ENCODE assay signal across 20 cellular contexts in the genomic region with DNA sequence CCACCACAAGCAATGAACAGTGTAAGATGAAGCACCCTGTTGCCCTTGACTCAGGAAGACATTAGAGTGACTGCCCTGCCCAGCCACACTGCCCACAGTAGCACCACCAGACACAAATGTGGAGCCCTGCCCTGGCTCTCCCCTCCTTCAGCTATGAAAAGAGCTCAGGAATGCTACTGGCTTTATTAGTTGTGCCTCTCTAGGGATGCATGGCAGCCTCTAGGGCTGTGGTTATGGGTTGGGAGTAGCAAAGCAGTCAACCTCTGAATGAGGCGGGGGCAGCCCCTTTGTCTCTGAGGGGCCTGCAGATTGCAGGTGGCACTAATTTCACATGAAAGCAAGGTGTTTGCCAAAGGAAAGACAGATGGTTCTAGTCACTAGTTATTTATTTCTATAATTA.
DNase-seq lines count a peak whose midpoint lies in the region; ATAC-seq and TF ChIP-seq lines count a peak whose summit lies in the region.
"Had no signal": no experiment of that assay in that cellular context is flagged by ENCODE, and none has a peak within 500 bp of the region (broad histone marks: within the 10 kb centered on the region; RNA-seq: fewer than 3 reads in every experiment).

No MANE protein-coding gene starts in this region.

- H3K27me3 Mint-ChIP-seq in GM23338 (ENCODE audit: insufficient read depth, low read depth, poor library complexity), result no peaks in the 10 kb centered on the region

- no peaks in the 10 kb centered on the region for H3F3A ChIP-seq in GM23338 (replicated peaks; ENCODE audit: low read depth)

- no peak overlapping the region for H3K9ac ChIP-seq in mesendoderm (ENCODE audit: low read length)

- no peaks in the 10 kb centered on the region for H3K36me3 ChIP-seq in GM23338 (ENCODE audit: insufficient read depth)
- no peaks in the 10 kb centered on the region for H3K36me3 ChIP-seq in mesendoderm (ENCODE audit: control insufficient read depth, insufficient read depth, low read length)

- no peak overlapping the region for H2BK15ac ChIP-seq in mesendoderm (replicated peaks; ENCODE audit: low read depth)

- H2AK5ac ChIP-seq in mesendoderm (ENCODE audit: low read length), result no peak overlapping the region

- H3K9me3 Mint-ChIP-seq in GM23338, result peaks cover 58% of the 10 kb centered on the region

- no peak overlapping the region for H3K27ac Mint-ChIP-seq in GM23338
- H3K27ac Mint-ChIP-seq: CD14-positive monocyte had no signal

- H3K4me2 ChIP-seq in GM23338 (no peak overlapping the region), mesendoderm (ENCODE audit: low read length) (no peak overlapping the region)

- H3K79me1 ChIP-seq in mesendoderm (ENCODE audit: low read length), result no peaks in the 10 kb centered on the region

- no peak overlapping the region for H2BK5ac ChIP-seq in mesendoderm (ENCODE audit: low read length)

- no peak overlapping the region for H3K4me3 ChIP-seq in GM23338
- H3K4me3 ChIP-seq in mesendoderm (ENCODE audit: low read length), result no peak overlapping the region
- H3K4me3 ChIP-seq: GM12878 had no signal

- H3K4me3 Mint-ChIP-seq in GM23338, result no peak overlapping the region
- H3K4me3 Mint-ChIP-seq: CD14-positive monocyte had no signal

- H4K20me1 ChIP-seq in GM23338 (replicated peaks; ENCODE audit: insufficient read depth), result no peaks in the 10 kb centered on the region

- DNase-seq in NCI-H1105 treated with DMSO at 0.1 percent for 48 hours (lab: John Stamatoyannopoulos, UW) (peak; percentile 9), NCI-H1105 (lab: John Stamatoyannopoulos, UW) (no peak), GM23338 (ENCODE audit: low spot score) (peak; percentile 17), astrocyte of the hippocampus (ENCODE audit: low read depth, low spot score) (peak; percentile 10), mesendoderm (no peak), DMS79 treated with DMSO at 0.1 percent for 48 hours (lab: John Stamatoyannopoulos, UW) (no peak), LoVo (ENCODE audit: low spot score) (no peak)
- no peak for DNase-seq in activated CD4-positive, alpha-beta T cell treated with anti-CD3 and anti-CD28 coated beads, Interleukin-2, amount 50 U/mL, for 1 hour
- DNase-seq: 8988T, GF-D8, GOT3, KBM-7, NCI-H146, NCI-H2081 treated with DMSO at 0.1 percent for 48 hours, NCI-H526, SW 1271 had no signal

- H4K8ac ChIP-seq in mesendoderm (ENCODE audit: low read depth, low read length), result no peak overlapping the region

- no peak overlapping the region for H2BK120ac ChIP-seq in mesendoderm (ENCODE audit: low read depth, low read length)

- no peak overlapping the region for H3K27ac ChIP-seq in GM23338 (ENCODE audit: low read depth)
- H3K27ac ChIP-seq in mesendoderm (ENCODE audit: low read depth, low read length), result no peak overlapping the region

- no peak overlapping the region for H3K23ac ChIP-seq in mesendoderm (ENCODE audit: low read length)

- H3K4me1 ChIP-seq in GM23338 (ENCODE audit: insufficient read depth) (0 out of 2 replicates have a peak, but pooled peaks cover 9% of the 10 kb centered on the region), mesendoderm (ENCODE audit: control insufficient read depth, low read depth, low read length) (no peaks in the 10 kb centered on the region)

- no CpG with 5 or more reads among the region's 1 CpG for WGBS in mesendoderm (ENCODE audit: extremely low coverage, insufficient coverage, low lambda C conversion rate)

- H3K27me3 ChIP-seq in GM23338 (ENCODE audit: insufficient read depth) (no peaks in the 10 kb centered on the region), mesendoderm (ENCODE audit: insufficient read depth, low read length, poor library complexity) (no peaks in the 10 kb centered on the region)

- H4K5ac ChIP-seq in mesendoderm (ENCODE audit: low read length), result no peak overlapping the region

- H3K18ac ChIP-seq in mesendoderm (ENCODE audit: low read length), result no peak overlapping the region

- peaks cover 4% of the 10 kb centered on the region; the same call in 1 of the 3 replicates for H3K4me1 Mint-ChIP-seq in GM23338
- H3K4me1 Mint-ChIP-seq: CD14-positive monocyte had no signal

- peak overlapping the region; percentile 64; the same call in 1 of the 2 replicates for H2AFZ ChIP-seq in GM23338

- TF ChIP-seq CTCF in GM23338 (conservative IDR thresholded peaks at IDR 0.05; ENCODE audit: low read depth in 2 of 2), result no peak

- H3K9me2 ChIP-seq in GM23338 (ENCODE audit: insufficient read depth), result peaks cover 6% of the 10 kb centered on the region

- no peaks in the 10 kb centered on the region for H3K36me3 Mint-ChIP-seq in GM23338 (ENCODE audit: low read depth)
- H3K36me3 Mint-ChIP-seq: CD14-positive monocyte had no signal

- no peak overlapping the region for H3K56ac ChIP-seq in mesendoderm (ENCODE audit: low read length)

- H3K79me2 ChIP-seq in GM23338 (replicated peaks; ENCODE audit: insufficient read depth) (no peaks in the 10 kb centered on the region), mesendoderm (ENCODE audit: control insufficient read depth, insufficient read depth, low read length) (no peaks in the 10 kb centered on the region)

- H3K4ac ChIP-seq in mesendoderm (ENCODE audit: low read depth, low read length), result peak overlapping the region; percentile 55

- peak; percentile 57 for ATAC-seq in GM23338
- ATAC-seq: GM12878, HepG2, Right ventricle myocardium inferior had no signal

TF ChIP-seq in GM23338, 12 proteins besides CTCF, POLR2A, EP300 and RAD21 (continues in another document):
- TF ChIP-seq POLR2AphosphoS5 (IDR thresholded peaks at IDR 0.05; ENCODE audit: low read depth), result no peak
- TF ChIP-seq EZH2 (IDR thresholded peaks at IDR 0.05; ENCODE audit: low read depth, unreplicated experiment), result no peak
- TF ChIP-seq, protein P1, sequence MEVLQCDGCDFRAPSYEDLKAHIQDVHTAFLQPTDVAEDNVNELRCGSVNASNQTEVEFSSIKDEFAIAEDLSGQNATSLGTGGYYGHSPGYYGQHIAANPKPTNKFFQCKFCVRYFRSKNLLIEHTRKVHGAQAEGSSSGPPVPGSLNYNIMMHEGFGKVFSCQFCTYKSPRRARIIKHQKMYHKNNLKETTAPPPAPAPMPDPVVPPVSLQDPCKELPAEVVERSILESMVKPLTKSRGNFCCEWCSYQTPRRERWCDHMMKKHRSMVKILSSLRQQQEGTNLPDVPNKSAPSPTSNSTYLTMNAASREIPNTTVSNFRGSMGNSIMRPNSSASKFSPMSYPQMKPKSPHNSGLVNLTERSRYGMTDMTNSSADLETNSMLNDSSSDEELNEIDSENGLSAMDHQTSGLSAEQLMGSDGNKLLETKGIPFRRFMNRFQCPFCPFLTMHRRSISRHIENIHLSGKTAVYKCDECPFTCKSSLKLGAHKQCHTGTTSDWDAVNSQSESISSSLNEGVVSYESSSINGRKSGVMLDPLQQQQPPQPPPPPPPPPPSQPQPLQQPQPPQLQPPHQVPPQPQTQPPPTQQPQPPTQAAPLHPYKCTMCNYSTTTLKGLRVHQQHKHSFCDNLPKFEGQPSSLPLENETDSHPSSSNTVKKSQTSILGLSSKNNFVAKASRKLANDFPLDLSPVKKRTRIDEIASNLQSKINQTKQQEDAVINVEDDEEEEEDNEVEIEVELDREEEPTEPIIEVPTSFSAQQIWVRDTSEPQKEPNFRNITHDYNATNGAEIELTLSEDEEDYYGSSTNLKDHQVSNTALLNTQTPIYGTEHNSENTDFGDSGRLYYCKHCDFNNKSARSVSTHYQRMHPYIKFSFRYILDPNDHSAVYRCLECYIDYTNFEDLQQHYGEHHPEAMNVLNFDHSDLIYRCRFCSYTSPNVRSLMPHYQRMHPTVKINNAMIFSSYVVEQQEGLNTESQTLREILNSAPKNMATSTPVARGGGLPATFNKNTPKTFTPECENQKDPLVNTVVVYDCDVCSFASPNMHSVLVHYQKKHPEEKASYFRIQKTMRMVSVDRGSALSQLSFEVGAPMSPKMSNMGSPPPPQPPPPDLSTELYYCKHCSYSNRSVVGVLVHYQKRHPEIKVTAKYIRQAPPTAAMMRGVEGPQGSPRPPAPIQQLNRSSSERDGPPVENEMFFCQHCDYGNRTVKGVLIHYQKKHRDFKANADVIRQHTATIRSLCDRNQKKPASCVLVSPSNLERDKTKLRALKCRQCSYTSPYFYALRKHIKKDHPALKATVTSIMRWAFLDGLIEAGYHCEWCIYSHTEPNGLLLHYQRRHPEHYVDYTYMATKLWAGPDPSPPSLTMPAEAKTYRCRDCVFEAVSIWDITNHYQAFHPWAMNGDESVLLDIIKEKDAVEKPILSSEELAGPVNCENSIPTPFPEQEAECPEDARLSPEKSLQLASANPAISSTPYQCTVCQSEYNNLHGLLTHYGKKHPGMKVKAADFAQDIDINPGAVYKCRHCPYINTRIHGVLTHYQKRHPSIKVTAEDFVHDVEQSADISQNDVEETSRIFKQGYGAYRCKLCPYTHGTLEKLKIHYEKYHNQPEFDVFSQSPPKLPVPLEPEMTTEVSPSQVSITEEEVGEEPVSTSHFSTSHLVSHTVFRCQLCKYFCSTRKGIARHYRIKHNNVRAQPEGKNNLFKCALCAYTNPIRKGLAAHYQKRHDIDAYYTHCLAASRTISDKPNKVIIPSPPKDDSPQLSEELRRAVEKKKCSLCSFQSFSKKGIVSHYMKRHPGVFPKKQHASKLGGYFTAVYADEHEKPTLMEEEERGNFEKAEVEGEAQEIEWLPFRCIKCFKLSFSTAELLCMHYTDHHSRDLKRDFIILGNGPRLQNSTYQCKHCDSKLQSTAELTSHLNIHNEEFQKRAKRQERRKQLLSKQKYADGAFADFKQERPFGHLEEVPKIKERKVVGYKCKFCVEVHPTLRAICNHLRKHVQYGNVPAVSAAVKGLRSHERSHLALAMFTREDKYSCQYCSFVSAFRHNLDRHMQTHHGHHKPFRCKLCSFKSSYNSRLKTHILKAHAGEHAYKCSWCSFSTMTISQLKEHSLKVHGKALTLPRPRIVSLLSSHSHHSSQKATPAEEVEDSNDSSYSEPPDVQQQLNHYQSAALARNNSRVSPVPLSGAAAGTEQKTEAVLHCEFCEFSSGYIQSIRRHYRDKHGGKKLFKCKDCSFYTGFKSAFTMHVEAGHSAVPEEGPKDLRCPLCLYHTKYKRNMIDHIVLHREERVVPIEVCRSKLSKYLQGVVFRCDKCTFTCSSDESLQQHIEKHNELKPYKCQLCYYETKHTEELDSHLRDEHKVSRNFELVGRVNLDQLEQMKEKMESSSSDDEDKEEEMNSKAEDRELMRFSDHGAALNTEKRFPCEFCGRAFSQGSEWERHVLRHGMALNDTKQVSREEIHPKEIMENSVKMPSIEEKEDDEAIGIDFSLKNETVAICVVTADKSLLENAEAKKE (CRISPR knock-in tag; IDR thresholded peaks at IDR 0.05), result no peak
- no peak for TF ChIP-seq EZH2phosphoT487 (IDR thresholded peaks at IDR 0.05; ENCODE audit: unreplicated experiment)
- no peak for TF ChIP-seq STAT1 (IDR thresholded peaks at IDR 0.05; ENCODE audit: unreplicated experiment)
- no peak for TF ChIP-seq JUNB (IDR thresholded peaks at IDR 0.05; ENCODE audit: unreplicated experiment)
- no peak for TF ChIP-seq NANOG (IDR thresholded peaks at IDR 0.05; ENCODE audit: borderline replicate concordance)

Comparison
In these comparisons a context has a peak if more than half of its experiments do, and no peak if none do; other contexts are left out.
1. DNase-seq: peak in NCI-H1105 treated with DMSO at 0.1 percent for 48 hours (single experiment), GM23338 (single experiment) and astrocyte of the hippocampus (single experiment); none in NCI-H1105 (single experiment), mesendoderm (single experiment), DMS79 treated with DMSO at 0.1 percent for 48 hours (single experiment), activated CD4-positive, alpha-beta T cell treated with anti-CD3 and anti-CD28 coated beads, Interleukin-2, amount 50 U/mL, for 1 hour (single experiment) and LoVo (single experiment).